8 cellular contexts compared by ENCODE assay signal in the genomic region with DNA sequence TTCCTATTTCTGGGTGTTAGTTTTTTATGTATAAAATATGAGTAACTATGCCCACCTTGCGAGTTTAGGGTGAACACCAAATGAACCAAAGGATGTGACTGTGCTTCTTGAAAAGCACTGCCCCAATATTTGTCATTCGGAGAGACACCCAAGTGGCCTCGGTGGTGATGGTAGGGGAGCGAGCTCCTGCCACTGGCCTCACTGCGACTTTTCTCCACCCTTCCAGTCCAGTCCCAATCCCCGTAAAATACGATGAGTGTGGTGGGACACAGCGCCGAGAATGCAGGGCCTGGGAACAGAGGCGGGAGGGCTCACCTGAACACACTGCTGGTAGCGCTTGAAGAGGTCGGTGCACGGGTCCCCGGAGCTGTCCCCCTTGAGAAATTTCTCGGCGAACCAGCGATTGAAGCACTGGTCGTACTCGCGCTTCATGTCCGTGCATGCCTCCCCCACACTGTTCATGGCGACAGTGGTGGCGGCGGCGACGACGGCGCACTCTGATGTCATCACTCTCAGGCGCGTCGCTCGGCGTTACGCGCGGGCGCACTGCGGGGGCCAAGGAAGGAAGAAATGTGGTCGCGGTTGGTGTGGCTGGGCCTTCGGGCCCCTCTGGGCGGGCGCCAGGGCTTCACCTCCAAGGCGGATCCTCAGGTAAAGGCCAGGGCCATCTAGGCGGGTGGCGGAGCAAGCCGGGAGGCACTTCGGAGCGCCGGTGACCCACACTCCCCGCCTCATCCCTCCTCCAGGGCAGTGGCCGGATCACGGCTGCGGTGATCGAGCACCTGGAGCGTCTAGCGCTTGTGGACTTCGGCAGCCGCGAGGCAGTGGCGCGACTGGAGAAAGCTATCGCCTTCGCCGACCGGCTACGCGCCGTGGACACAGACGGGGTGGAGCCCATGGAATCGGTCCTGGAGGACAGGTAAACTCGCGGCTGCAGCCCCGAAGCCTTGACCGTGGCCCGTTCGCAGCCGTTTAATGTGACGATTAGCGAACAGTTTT. TPM values are rescaled to one million over a fixed set of nuclear protein-coding genes. Genes with fewer than 3 reads are reported as not detected.
DNase-seq lines count a peak whose midpoint lies in the region; ATAC-seq, FAIRE-seq and TF ChIP-seq lines count a peak whose summit lies in the region.

A gene with protein sequence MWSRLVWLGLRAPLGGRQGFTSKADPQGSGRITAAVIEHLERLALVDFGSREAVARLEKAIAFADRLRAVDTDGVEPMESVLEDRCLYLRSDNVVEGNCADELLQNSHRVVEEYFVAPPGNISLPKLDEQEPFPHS (plus strand): TSS at position 534 of the 999 bp plus-strand sequence. CDS start 37 bp downstream, at position 571.
A gene (minus strand): TSS at position 474 of the 999 bp plus-strand sequence. CDS start 12 bp downstream, at position 462.

- H3K4me1 ChIP-seq in HUES6 (ENCODE audit: control insufficient read depth, insufficient read depth, low read length) = 0 out of 2 replicates have a peak, but pooled peaks cover 5% of the 10 kb centered on the region
- peaks cover 31% of the 10 kb centered on the region for H3K4me1 ChIP-seq in OCI-LY1 (ENCODE audit: insufficient read depth, low read length, severe bottlenecking)

- DNase-seq in D721Med (ENCODE audit: insufficient read length, low spot score) (peak; percentile 70), activated T-cell treated with anti-CD3 and anti-CD28 coated beads for 24 hours (ENCODE audit: low read depth) (peak; percentile 88), epithelial cell of prostate (ENCODE audit: low read depth, low spot score) (no peak), mucosa of gallbladder (ENCODE audit: low spot score) (peak; percentile 85)
- DNase-seq in stimulated activated CD8-positive, alpha-beta memory T cell treated with anti-CD3 and anti-CD28 coated beads, Interleukin-4, amount 100 ng/mL, for 4 hours (ENCODE audit: low read depth in 2 of 2, low spot score in 1 of 2) = peak; percentile 75 to 78

- H3K27me3 ChIP-seq in HUES6 (ENCODE audit: control insufficient read depth, insufficient read depth, low read length) (no peaks in the 10 kb centered on the region), OCI-LY1 (ENCODE audit: insufficient read depth, low read length) (no peaks in the 10 kb centered on the region)

- H3K9me3 ChIP-seq in HUES6 (ENCODE audit: control insufficient read depth, insufficient read depth, low read depth, low read length) = no peaks in the 10 kb centered on the region
- H3K9me3 ChIP-seq in OCI-LY1 (ENCODE audit: low read length) = no peaks in the 10 kb centered on the region

- H2AFZ ChIP-seq in OCI-LY1 (ENCODE audit: low read length) = no peak within 1 kb of the TSS

- TF ChIP-seq CTCF in D721Med (IDR thresholded peaks at IDR 0.05; ENCODE audit: insufficient read depth, missing control alignments) (no peak), OCI-LY1 (IDR thresholded peaks at IDR 0.05; ENCODE audit: low read length) (no peak)

- H3K36me3 ChIP-seq in HUES6 (ENCODE audit: control insufficient read depth, insufficient read depth, low read length) (peaks cover 55% of the 10 kb centered on the region), OCI-LY1 (ENCODE audit: insufficient read depth, low read length) (peaks cover 46% of the 10 kb centered on the region)

- peak; percentile 88 for ATAC-seq in GM21423 (IDR thresholded peaks at IDR 0.05; ENCODE audit: unreplicated experiment)

- no peaks in the 10 kb centered on the region; the same call in 1 of the 2 replicates for H3F3A ChIP-seq in OCI-LY1 (ENCODE audit: insufficient read depth, low read length)

- H3K4me3 ChIP-seq in HUES6 (ENCODE audit: low read depth, low read length) = peak within 1 kb of the TSS; percentile 88
- H3K4me3 ChIP-seq in OCI-LY1 (ENCODE audit: low read depth, low read length, poor library complexity, severe bottlenecking) = peak within 1 kb of the TSS; percentile 99

- H4K20me1 ChIP-seq in OCI-LY1 (ENCODE audit: insufficient read depth, low read length) = no peaks in the 10 kb centered on the region

- H3K4me2 ChIP-seq in OCI-LY1 (ENCODE audit: low read length) = peak within 1 kb of the TSS; percentile 67

- no peak for FAIRE-seq in D721Med (lab: Jason Lieb, UNC)

- H3K9me2 ChIP-seq in OCI-LY1 (ENCODE audit: low read depth, low read length) = no peaks in the 10 kb centered on the region

- peaks cover 29% of the 10 kb centered on the region for H3K79me2 ChIP-seq in OCI-LY1 (ENCODE audit: insufficient read depth, low read length)

- H3K9ac ChIP-seq in HUES6 (ENCODE audit: low read length) (peak within 1 kb of the TSS; percentile 95), OCI-LY1 (ENCODE audit: low read length) (peak within 1 kb of the TSS; percentile 99)

- H3K27ac ChIP-seq in HUES6 (ENCODE audit: low read depth, low read length) = peak within 1 kb of the TSS; percentile 94
- peak within 1 kb of the TSS; percentile 71 for H3K27ac ChIP-seq in OCI-LY1 (ENCODE audit: low read depth, low read length, poor library complexity, severe bottlenecking)
- H3K27ac ChIP-seq in epithelial cell of prostate = peak within 1 kb of the TSS; percentile 88

RNA-seq across cellular contexts. Expression of the first gene that starts in this region (rescaled TPM):
- 30.2 TPM for total RNA-seq in mucosa of gallbladder

RNA-seq across cellular contexts. Expression of the second gene that starts in this region (rescaled TPM):
- 16.1 TPM for total RNA-seq in mucosa of gallbladder
